Comparison of ENCODE assay signal across 20 cellular contexts in genomic region chr7:37757563-37757962, GRCh38.
"Had no signal": no experiment of that assay in that cellular context is flagged by ENCODE, and none has a peak within 500 bp of the region (broad histone marks: within the 10 kb centered on the region; RNA-seq: fewer than 3 reads in every experiment).

No MANE protein-coding gene starts in this region.

- H3K27ac Mint-ChIP-seq: naive thymus-derived CD4-positive, alpha-beta T cell had no signal

- H3K4me1 ChIP-seq: pancreas, suprapubic skin, upper lobe of left lung, vagina had no signal

- DNase-seq: effector CD4-positive, alpha-beta T cell; foreskin melanocyte; head of caudate nucleus; left colon; left ventricle myocardium superior; naive thymus-derived CD4-positive, alpha-beta T cell; occipital lobe; pancreas; right cardiac atrium; stimulated activated CD4-positive, alpha-beta T cell treated with anti-CD3 and anti-CD28 coated beads, Interleukin-2, amount 100 ng/mL, for 48 hours; stimulated activated naive CD8-positive, alpha-beta T cell treated with anti-CD3 and anti-CD28 coated beads, Interleukin-15, Interleukin-2, amounts not matched to agents 100 U/mL and 50 U/mL, for 24 hours; thyroid gland; upper lobe of left lung had no signal

- H3K9me3 Mint-ChIP-seq: naive thymus-derived CD4-positive, alpha-beta T cell; neural crest cell had no signal

- H3K79me2 ChIP-seq: hepatocyte had no signal

- H3K27ac ChIP-seq: coronary artery, hepatocyte, pancreas, suprapubic skin, thyroid gland, upper lobe of left lung, vagina had no signal

- H3K4me2 ChIP-seq: hepatocyte, smooth muscle cell had no signal

- ATAC-seq: left colon; naive thymus-derived CD4-positive, alpha-beta T cell; pancreas; stimulated activated naive CD8-positive, alpha-beta T cell treated with anti-CD3 and anti-CD28 coated beads, Interleukin-15, Interleukin-2, amounts not matched to agents 100 U/mL and 50 U/mL, for 24 hours had no signal

- H3K27me3 Mint-ChIP-seq: progenitor cell of endocrine pancreas had no signal

- H3K36me3 ChIP-seq: pancreas, suprapubic skin, thyroid gland, upper lobe of left lung, vagina had no signal

- H3K27me3 ChIP-seq: hepatocyte, pancreas, suprapubic skin, thyroid gland, upper lobe of left lung, vagina had no signal

- H3K36me3 Mint-ChIP-seq: naive thymus-derived CD4-positive, alpha-beta T cell had no signal

- FAIRE-seq: pancreas had no signal

- H2AFZ ChIP-seq: hepatocyte had no signal

- H3K4me3 ChIP-seq: coronary artery, hepatocyte, pancreas, smooth muscle cell, suprapubic skin, thyroid gland, upper lobe of left lung, vagina had no signal

- H3K4me3 Mint-ChIP-seq: naive thymus-derived CD4-positive, alpha-beta T cell; neural crest cell had no signal

- H3K9me3 ChIP-seq: pancreas, suprapubic skin, thyroid gland, upper lobe of left lung, vagina had no signal
